Comparison of ENCODE assay signal across 15 cellular contexts in genomic region chr6:133985970-133986369, GRCh38.
"Had no signal": no experiment of that assay in that cellular context is flagged by ENCODE, and none has a peak within 500 bp of the region (broad histone marks: within the 10 kb centered on the region; RNA-seq: fewer than 3 reads in every experiment).

No MANE protein-coding gene starts in this region.

- H3K27ac ChIP-seq: ascending aorta, gastrocnemius medialis, heart right ventricle, neutrophil, right atrium auricular region, skin epidermis, tibial artery had no signal

- H3K4me3 ChIP-seq: ascending aorta, gastrocnemius medialis, heart right ventricle, right atrium auricular region, skin epidermis, tibial artery had no signal

- H3K9me3 ChIP-seq: ascending aorta, gastrocnemius medialis, heart right ventricle, neutrophil, right atrium auricular region, tibial artery had no signal

- H3K4me3 Mint-ChIP-seq: activated CD4-positive, alpha-beta T cell treated with anti-CD3 and anti-CD28 coated beads, Interleukin-2, amount 10 ng/mL, durations not matched to agents 24 days and 14 days; activated naive CD4-positive, alpha-beta T cell treated with anti-CD3 and anti-CD28 coated beads, Interleukin-2, amount 10 ng/mL, durations not matched to agents 7 days and 5 days had no signal

- H3K4me1 ChIP-seq: ascending aorta, gastrocnemius medialis had no signal

- H3K27me3 Mint-ChIP-seq: activated CD4-positive, alpha-beta T cell treated with anti-CD3 and anti-CD28 coated beads, Interleukin-2, amount 10 ng/mL, durations not matched to agents 24 days and 14 days; activated naive CD4-positive, alpha-beta T cell treated with anti-CD3 and anti-CD28 coated beads, Interleukin-2, amount 10 ng/mL, durations not matched to agents 7 days and 5 days; naive thymus-derived CD4-positive, alpha-beta T cell had no signal

- H3K27ac Mint-ChIP-seq: activated CD4-positive, alpha-beta T cell treated with anti-CD3 and anti-CD28 coated beads, Interleukin-2, amount 10 ng/mL, durations not matched to agents 24 days and 14 days; activated naive CD4-positive, alpha-beta T cell treated with anti-CD3 and anti-CD28 coated beads, Interleukin-2, amount 10 ng/mL, durations not matched to agents 7 days and 5 days had no signal

- ATAC-seq: gastrocnemius medialis; heart right ventricle; left lobe of liver; naive thymus-derived CD4-positive, alpha-beta T cell had no signal

- H3K27me3 ChIP-seq: ascending aorta, gastrocnemius medialis, heart right ventricle, neutrophil, right atrium auricular region, tibial artery had no signal

- DNase-seq: activated CD4-positive, alpha-beta T cell treated with anti-CD3 and anti-CD28 coated beads, Interleukin-2, amount 10 ng/mL, durations not matched to agents 24 days and 14 days; activated naive CD4-positive, alpha-beta T cell treated with anti-CD3 and anti-CD28 coated beads, Interleukin-2, amount 10 ng/mL, durations not matched to agents 7 days and 5 days; gastrocnemius medialis; heart right ventricle; islet precursor cell; mammary epithelial cell; naive thymus-derived CD4-positive, alpha-beta T cell; posterior cingulate gyrus; stimulated activated CD4-positive, alpha-beta T cell treated with anti-CD3 and anti-CD28 coated beads, Interleukin-4, amount 100 ng/mL, for 4 hours; tibial artery had no signal

- H3K9me3 Mint-ChIP-seq: activated CD4-positive, alpha-beta T cell treated with anti-CD3 and anti-CD28 coated beads, Interleukin-2, amount 10 ng/mL, durations not matched to agents 24 days and 14 days; activated naive CD4-positive, alpha-beta T cell treated with anti-CD3 and anti-CD28 coated beads, Interleukin-2, amount 10 ng/mL, durations not matched to agents 7 days and 5 days; naive thymus-derived CD4-positive, alpha-beta T cell had no signal

- H3K36me3 ChIP-seq: gastrocnemius medialis had no signal
